17 cellular contexts compared by ENCODE assay signal in genomic region chr20:47669927-47670890, GRCh38.
DNase-seq lines count a peak whose midpoint lies in the region; ATAC-seq, FAIRE-seq and TF ChIP-seq lines count a peak whose summit lies in the region.
"Had no signal": no experiment of that assay in that cellular context is flagged by ENCODE, and none has a peak within 500 bp of the region (broad histone marks: within the 10 kb centered on the region; RNA-seq: fewer than 3 reads in every experiment).

No MANE protein-coding gene starts in this region.

- H3K4me1 Mint-ChIP-seq in activated CD4-positive, alpha-beta T cell treated with anti-CD3 and anti-CD28 coated beads, Interleukin-2, amount 10 ng/mL, durations not matched to agents 24 days and 14 days: no peaks in the 10 kb centered on the region
- H3K4me1 Mint-ChIP-seq in stimulated activated naive B cell treated with anti-CD40 and anti-IgM and Interleukin-4, amounts not matched to agents 10 μg/mL and 1 μg/mL and 100 μg/mL, for 72 hours: peaks cover 7 to 16% of the 10 kb centered on the region in 2 donors
- no peaks in the 10 kb centered on the region for H3K4me1 Mint-ChIP-seq in chondrocyte (ENCODE audit: low read depth)
- H3K4me1 Mint-ChIP-seq: CD14-positive monocyte had no signal

- H3K36me3 Mint-ChIP-seq in activated CD4-positive, alpha-beta T cell treated with anti-CD3 and anti-CD28 coated beads, Interleukin-2, amount 10 ng/mL, durations not matched to agents 24 days and 14 days (ENCODE audit: low read depth): peaks cover 2% of the 10 kb centered on the region
- peaks cover 9 to 24% of the 10 kb centered on the region in 2 donors for H3K36me3 Mint-ChIP-seq in stimulated activated naive B cell treated with anti-CD40 and anti-IgM and Interleukin-4, amounts not matched to agents 10 μg/mL and 1 μg/mL and 100 μg/mL, for 72 hours
- peaks cover 11% of the 10 kb centered on the region for H3K36me3 Mint-ChIP-seq in chondrocyte (ENCODE audit: low read depth)

- H3K9me3 Mint-ChIP-seq in activated CD4-positive, alpha-beta T cell treated with anti-CD3 and anti-CD28 coated beads, Interleukin-2, amount 10 ng/mL, durations not matched to agents 24 days and 14 days: no peaks in the 10 kb centered on the region
- no peaks in the 10 kb centered on the region for H3K9me3 Mint-ChIP-seq in stimulated activated naive B cell treated with anti-CD40 and anti-IgM and Interleukin-4, amounts not matched to agents 10 μg/mL and 1 μg/mL and 100 μg/mL, for 72 hours
- H3K9me3 Mint-ChIP-seq in chondrocyte (ENCODE audit: low read depth): no peaks in the 10 kb centered on the region

- H3K27ac Mint-ChIP-seq in activated CD4-positive, alpha-beta T cell treated with anti-CD3 and anti-CD28 coated beads, Interleukin-2, amount 10 ng/mL, durations not matched to agents 24 days and 14 days: peak overlapping the region; percentile 39
- H3K27ac Mint-ChIP-seq in stimulated activated naive B cell treated with anti-CD40 and anti-IgM and Interleukin-4, amounts not matched to agents 10 μg/mL and 1 μg/mL and 100 μg/mL, for 72 hours: peak overlapping the region; percentile 89
- no peak overlapping the region for H3K27ac Mint-ChIP-seq in chondrocyte (ENCODE audit: unreplicated experiment)

- ATAC-seq in stimulated activated naive B cell treated with anti-CD40 and anti-IgM and Interleukin-4, amounts not matched to agents 10 μg/mL and 1 μg/mL and 100 μg/mL, for 72 hours (replicated peaks): no peak
- ATAC-seq: HCT116 had no signal

- TF ChIP-seq CTCF in chondrocyte (IDR thresholded peaks at IDR 0.05): no peak

- DNase-seq in activated CD4-positive, alpha-beta T cell treated with anti-CD3 and anti-CD28 coated beads, Interleukin-2, amount 10 ng/mL, durations not matched to agents 24 days and 14 days: no peak
- DNase-seq in activated CD4-positive, alpha-beta T cell treated with anti-CD3 and anti-CD28 coated beads, Interleukin-2, amount 50 U/mL, for 48 hours: no peak
- no peak for DNase-seq in HTR-8/SVneo (ENCODE audit: insufficient read length, low spot score)
- DNase-seq in islet precursor cell: peak; percentile 29
- no peak for DNase-seq in stimulated activated naive B cell treated with anti-CD40 and anti-IgM and Interleukin-4, amounts not matched to agents 10 μg/mL and 1 μg/mL and 100 μg/mL, for 72 hours
- DNase-seq in chondrocyte (ENCODE audit: low spot score): no peak
- DNase-seq in RCC 7860 (ENCODE audit: low spot score): no peak
- DNase-seq in NCI-H510A treated with DMSO at 0.1 percent for 48 hours (lab: John Stamatoyannopoulos, UW): no peak
- DNase-seq: DMS79 treated with DMSO at 0.1 percent for 48 hours, GM23248, NCI-H1417 treated with DMSO at 0.1 percent for 48 hours, NCI-H187 treated with DMSO at 0.1 percent for 48 hours, NCI-H2227 treated with DMSO at 0.1 percent for 48 hours, NCI-H524 treated with DMSO at 0.1 percent for 48 hours, RPMI8226 had no signal

- intact Hi-C loops in activated CD4-positive, alpha-beta T cell treated with anti-CD3 and anti-CD28 coated beads, Interleukin-2, amount 10 ng/mL, durations not matched to agents 24 days and 14 days (cut with micrococcal nuclease): no loop called here

- FAIRE-seq in HTR-8/SVneo (lab: Jason Lieb, UNC): peak; percentile 91
- FAIRE-seq in RCC 7860 (lab: Jason Lieb, UNC): no peak

- no peaks in the 10 kb centered on the region for H3K27me3 Mint-ChIP-seq in activated CD4-positive, alpha-beta T cell treated with anti-CD3 and anti-CD28 coated beads, Interleukin-2, amount 10 ng/mL, durations not matched to agents 24 days and 14 days
- peaks cover 0 to 3% of the 10 kb centered on the region in 2 donors for H3K27me3 Mint-ChIP-seq in stimulated activated naive B cell treated with anti-CD40 and anti-IgM and Interleukin-4, amounts not matched to agents 10 μg/mL and 1 μg/mL and 100 μg/mL, for 72 hours
- H3K27me3 Mint-ChIP-seq in chondrocyte (ENCODE audit: low read depth): no peaks in the 10 kb centered on the region

- no peak overlapping the region for H3K4me3 Mint-ChIP-seq in activated CD4-positive, alpha-beta T cell treated with anti-CD3 and anti-CD28 coated beads, Interleukin-2, amount 10 ng/mL, durations not matched to agents 24 days and 14 days
- H3K4me3 Mint-ChIP-seq in stimulated activated naive B cell treated with anti-CD40 and anti-IgM and Interleukin-4, amounts not matched to agents 10 μg/mL and 1 μg/mL and 100 μg/mL, for 72 hours: peak overlapping the region in 1 of 2 donors; percentile 39
- H3K4me3 Mint-ChIP-seq in chondrocyte (ENCODE audit: unreplicated experiment): no peak overlapping the region
- H3K4me3 Mint-ChIP-seq: CD14-positive monocyte had no signal
